In the genomic region with DNA sequence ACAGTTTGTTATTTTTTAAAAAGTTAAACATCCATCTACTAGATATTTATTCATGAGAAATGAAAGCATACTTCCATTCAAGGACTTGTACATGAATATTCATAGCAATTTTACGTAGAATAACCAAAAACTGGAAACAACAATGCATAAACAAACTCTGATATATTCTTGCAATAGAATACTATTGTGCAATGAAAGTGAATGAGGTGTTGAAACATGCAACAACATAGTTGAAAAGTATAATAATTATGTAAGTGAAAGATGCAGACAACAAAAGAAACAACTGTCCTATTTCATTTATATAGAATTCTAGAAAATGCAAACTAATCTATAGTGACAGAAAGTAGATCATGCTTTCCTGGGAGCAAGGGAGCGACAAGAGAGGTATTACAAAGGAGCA, we compare ENCODE assay signal across 28 cellular contexts.
"Had no signal": no experiment of that assay in that cellular context is flagged by ENCODE, and none has a peak within 500 bp of the region (broad histone marks: within the 10 kb centered on the region; RNA-seq: fewer than 3 reads in every experiment).

No MANE protein-coding gene starts in this region.

- H3K36me3 ChIP-seq: colonic mucosa, esophagus muscularis mucosa, esophagus squamous epithelium, gastrocnemius medialis, gastroesophageal sphincter, heart left ventricle, heart right ventricle had no signal

- H3K27ac ChIP-seq: colonic mucosa, coronary artery, dorsolateral prefrontal cortex, epithelial cell of prostate, esophagus muscularis mucosa, esophagus squamous epithelium, foreskin keratinocyte, gastrocnemius medialis, gastroesophageal sphincter, heart left ventricle, heart right ventricle had no signal

- H3K27me3 ChIP-seq: colonic mucosa, dorsolateral prefrontal cortex, esophagus muscularis mucosa, esophagus squamous epithelium, foreskin keratinocyte, gastrocnemius medialis, gastroesophageal sphincter, heart left ventricle, heart right ventricle had no signal

- ATAC-seq: effector memory CD8-positive, alpha-beta T cell; esophagus mucosa; foreskin keratinocyte; gastrocnemius medialis; gastroesophageal sphincter; heart left ventricle; heart right ventricle had no signal

- DNase-seq: colonic mucosa; cortex of kidney; dermis blood vessel endothelial cell; dorsolateral prefrontal cortex; effector CD4-positive, alpha-beta T cell; effector CD8-positive, alpha-beta T cell; effector memory CD4-positive, alpha-beta T cell; effector memory CD8-positive, alpha-beta T cell; endodermal cell; erythroblast; esophagus squamous epithelium; foreskin fibroblast; foreskin keratinocyte; foreskin melanocyte; gastrocnemius medialis; glutamatergic neuron; head of caudate nucleus; heart left ventricle; heart right ventricle had no signal

- H3K4me1 ChIP-seq: colonic mucosa, esophagus muscularis mucosa, esophagus squamous epithelium, foreskin keratinocyte, gastrocnemius medialis, gastroesophageal sphincter, heart left ventricle, heart right ventricle had no signal

- H3K9me3 ChIP-seq: colonic mucosa, gastrocnemius medialis had no signal

- FAIRE-seq: colon, endometrium, endothelial cell of umbilical vein, frontal cortex had no signal

- H3K4me3 ChIP-seq: colonic mucosa, coronary artery, dorsolateral prefrontal cortex, esophagus muscularis mucosa, esophagus squamous epithelium, gastrocnemius medialis, gastroesophageal sphincter, heart left ventricle, heart right ventricle had no signal
